10 cellular contexts compared by ENCODE assay signal in the genomic region with DNA sequence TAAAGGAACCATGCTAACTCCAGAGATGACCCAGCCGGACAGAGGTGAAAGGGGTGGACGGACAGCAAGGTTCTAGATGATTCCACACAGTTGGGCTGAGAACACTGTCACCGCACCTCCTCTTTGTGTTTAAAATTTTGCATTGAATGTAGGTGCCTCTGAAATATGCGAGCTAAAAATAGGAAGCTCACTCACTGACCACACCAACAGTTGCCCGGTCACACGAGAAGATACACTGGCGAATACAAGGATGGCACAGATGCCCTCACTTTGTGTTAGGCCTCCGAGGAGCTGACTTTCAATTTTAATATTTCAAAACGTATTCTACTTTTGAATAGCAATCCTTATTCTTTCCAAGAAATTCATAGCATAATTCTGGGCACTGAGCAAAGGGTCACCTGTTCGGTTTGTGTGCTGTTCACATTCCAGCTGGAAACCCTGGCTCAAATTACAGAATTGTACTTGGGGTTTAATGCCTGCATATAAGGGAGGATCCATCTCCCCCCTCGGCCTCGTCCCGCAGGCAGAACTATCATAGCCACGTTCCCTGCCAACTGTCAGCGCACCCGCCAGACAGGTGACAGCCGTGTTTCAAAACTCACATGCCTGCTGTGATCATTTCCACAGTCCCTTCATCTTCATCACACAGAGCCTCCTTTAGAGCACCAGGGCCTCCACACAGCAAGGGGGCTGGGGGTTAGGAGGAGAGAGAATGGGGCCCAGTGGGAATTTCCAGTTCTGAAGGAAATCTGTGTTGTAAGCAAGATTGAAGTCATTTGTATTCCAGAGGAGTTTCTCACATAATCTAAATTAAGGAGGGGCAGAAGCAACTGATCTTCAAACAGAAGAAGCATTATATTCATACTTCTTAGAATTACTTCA. TPM values are rescaled to one million over a fixed set of nuclear protein-coding genes. Genes with fewer than 3 reads are reported as not detected.
DNase-seq lines count a peak whose midpoint lies in the region; ATAC-seq and TF ChIP-seq lines count a peak whose summit lies in the region.
"Had no signal": no experiment of that assay in that cellular context is flagged by ENCODE, and none has a peak within 500 bp of the region (broad histone marks: within the 10 kb centered on the region; RNA-seq: fewer than 3 reads in every experiment).

No MANE protein-coding gene starts in this region.

- no peak overlapping the region for H3K4me3 Mint-ChIP-seq in activated T-helper 2 cell treated with anti-CD3 and anti-CD28 coated beads, Interferon-gamma antibody, Interleukin-2, Interleukin-4, amounts not matched to agents 10 μg/mL and 5 μg/mL and 100 μg/mL, durations not matched to agents 14 hours and 24 hours and 36 hours (ENCODE audit: low read depth)
- H3K4me3 Mint-ChIP-seq in neural progenitor cell = no peak overlapping the region
- H3K4me3 Mint-ChIP-seq: activated CD8-positive, alpha-beta T cell treated with anti-CD3 and anti-CD28 coated beads, Interleukin-2, amount 10 ng/mL, durations not matched to agents 7 days and 5 days; naive thymus-derived CD8-positive, alpha-beta T cell had no signal

- no peak overlapping the region for H4K8ac ChIP-seq in neuronal stem cell (ENCODE audit: low read depth, low read length)

- H2BK120ac ChIP-seq in neuronal stem cell (ENCODE audit: low read depth, low read length) = no peak overlapping the region

- no peaks in the 10 kb centered on the region for H3K4me1 Mint-ChIP-seq in activated T-helper 2 cell treated with anti-CD3 and anti-CD28 coated beads, Interferon-gamma antibody, Interleukin-2, Interleukin-4, amounts not matched to agents 10 μg/mL and 5 μg/mL and 100 μg/mL, durations not matched to agents 14 hours and 24 hours and 36 hours (ENCODE audit: low read depth)
- peaks cover 22% of the 10 kb centered on the region for H3K4me1 Mint-ChIP-seq in neural progenitor cell

- no peaks in the 10 kb centered on the region for H3K79me2 ChIP-seq in fibroblast of lung (ENCODE audit: control insufficient read depth, insufficient read depth, low read length)
- no peaks in the 10 kb centered on the region for H3K79me2 ChIP-seq in neural progenitor cell (ENCODE audit: low read depth)

- no peak overlapping the region for H3K23ac ChIP-seq in neuronal stem cell (ENCODE audit: low read depth, low read length, poor library complexity)

- H3K4me2 ChIP-seq in fibroblast of lung (ENCODE audit: extremely low read depth, insufficient read depth, low read length) (no peak overlapping the region), neural progenitor cell (no peak overlapping the region), neuronal stem cell (ENCODE audit: insufficient read depth, low read length, poor library complexity, severe bottlenecking) (no peak overlapping the region)

- H3K4me3 ChIP-seq in fibroblast of lung (replicated peaks in 1 of 4; ENCODE audit: control extremely low read depth in 1 of 4, insufficient read depth in 1 of 4, low read depth in 3 of 4, low read length in 4 of 4) = no peak overlapping the region
- H3K4me3 ChIP-seq in neural progenitor cell = no peak overlapping the region
- peak overlapping the region in 1 of 4 donors; percentile 33 for H3K4me3 ChIP-seq in tibial nerve
- no peak overlapping the region for H3K4me3 ChIP-seq in neuronal stem cell (ENCODE audit: low read length in 2 of 2)

- H4K91ac ChIP-seq in neuronal stem cell (ENCODE audit: low read depth, low read length, poor library complexity) = no peak overlapping the region

- H3K27ac Mint-ChIP-seq in activated T-helper 2 cell treated with anti-CD3 and anti-CD28 coated beads, Interferon-gamma antibody, Interleukin-2, Interleukin-4, amounts not matched to agents 10 μg/mL and 5 μg/mL and 100 μg/mL, durations not matched to agents 14 hours and 24 hours and 36 hours = peak overlapping the region; percentile 12
- peak overlapping the region; percentile 72 for H3K27ac Mint-ChIP-seq in neural progenitor cell
- H3K27ac Mint-ChIP-seq: activated CD8-positive, alpha-beta T cell treated with anti-CD3 and anti-CD28 coated beads, Interleukin-2, amount 10 ng/mL, durations not matched to agents 7 days and 5 days had no signal

- WGBS in tibial nerve, 2 donors = 57 to 70% methylated on average over 17 of the region's 17 CpGs
- WGBS in neuronal stem cell (ENCODE audit: extremely low coverage in 2 of 2, insufficient read length in 2 of 2, insufficient replicate concordance in 1 of 2), 2 donors = no CpG with 5 or more reads among the region's 17 CpGs

- H3K9me3 Mint-ChIP-seq in activated T-helper 2 cell treated with anti-CD3 and anti-CD28 coated beads, Interferon-gamma antibody, Interleukin-2, Interleukin-4, amounts not matched to agents 10 μg/mL and 5 μg/mL and 100 μg/mL, durations not matched to agents 14 hours and 24 hours and 36 hours = no peaks in the 10 kb centered on the region
- no peaks in the 10 kb centered on the region for H3K9me3 Mint-ChIP-seq in neural progenitor cell
- H3K9me3 Mint-ChIP-seq: naive thymus-derived CD8-positive, alpha-beta T cell had no signal

- no peak overlapping the region for H3K18ac ChIP-seq in neuronal stem cell (ENCODE audit: low read length)

- H3K4ac ChIP-seq in neuronal stem cell (ENCODE audit: low read length) = no peak overlapping the region

- TF ChIP-seq POLR2A in tibial nerve (IDR thresholded peaks at IDR 0.05) = no peak

- H2AK5ac ChIP-seq in neuronal stem cell (ENCODE audit: low read depth, low read length) = no peak overlapping the region

- H3K27me3 ChIP-seq in fibroblast of lung (ENCODE audit: control insufficient read depth, insufficient read depth, low read length) = no peaks in the 10 kb centered on the region
- H3K27me3 ChIP-seq in neural progenitor cell = no peaks in the 10 kb centered on the region
- no peaks in the 10 kb centered on the region for H3K27me3 ChIP-seq in tibial nerve
- H3K27me3 ChIP-seq in neuronal stem cell (ENCODE audit: control insufficient read depth in 3 of 3, insufficient read depth in 3 of 3, low read depth in 1 of 3, low read length in 3 of 3) = no peaks in the 10 kb centered on the region

- intact Hi-C loops in activated T-helper 2 cell treated with anti-CD3 and anti-CD28 coated beads, Interferon-gamma antibody, Interleukin-2, Interleukin-4, amounts not matched to agents 10 μg/mL and 5 μg/mL and 100 μg/mL, durations not matched to agents 14 hours and 24 hours and 36 hours (cut with micrococcal nuclease) = no loop called here

- no peak for TF ChIP-seq EP300 in tibial nerve (IDR thresholded peaks at IDR 0.05)

- peaks cover under 1% of the 10 kb centered on the region for H3F3A ChIP-seq in neural progenitor cell (ENCODE audit: low read depth)

- no peak overlapping the region for H3K14ac ChIP-seq in neuronal stem cell (ENCODE audit: low read length)

- H3K27ac ChIP-seq in fibroblast of lung (ENCODE audit: insufficient read depth, low read length) = no peak overlapping the region
- H3K27ac ChIP-seq in neural progenitor cell = no peak overlapping the region
- peak overlapping the region; percentile 78 to 95 (median 83) for H3K27ac ChIP-seq in tibial nerve
- no peak overlapping the region for H3K27ac ChIP-seq in neuronal stem cell (replicated peaks; ENCODE audit: low read length)

- no peaks in the 10 kb centered on the region for H3K79me1 ChIP-seq in neuronal stem cell (ENCODE audit: low read depth, low read length)

- TF ChIP-seq CTCF in fibroblast of lung (conservative IDR thresholded peaks at IDR 0.05 in 1 of 2, IDR thresholded peaks at IDR 0.05 in 1 of 2; ENCODE audit: low read depth in 1 of 2, low read length in 2 of 2) (no peak), neural progenitor cell (IDR thresholded peaks at IDR 0.05) (no peak), tibial nerve (IDR thresholded peaks at IDR 0.05) (no peak)

- H2AFZ ChIP-seq in fibroblast of lung (ENCODE audit: low read length) (no peak overlapping the region), neural progenitor cell (replicated peaks) (no peak overlapping the region), neuronal stem cell (ENCODE audit: low read length) (no peak overlapping the region)

- no peak for DNase-seq in activated T-helper 2 cell treated with anti-CD3 and anti-CD28 coated beads, Interferon-gamma antibody, Interleukin-2, Interleukin-4, amounts not matched to agents 10 μg/mL and 5 μg/mL and 100 μg/mL, durations not matched to agents 14 hours and 24 hours and 36 hours (ENCODE audit: low spot score)
- DNase-seq in fibroblast of lung (ENCODE audit: low read depth in 2 of 2) = peak; percentile 22 to 24
- no peak for DNase-seq in neural progenitor cell (ENCODE audit: low spot score)
- no peak for DNase-seq in tibial nerve (ENCODE audit: low spot score in 2 of 2)
- DNase-seq in NCI-H1436 treated with DMSO at 0.1 percent for 48 hours (lab: John Stamatoyannopoulos, UW) = no peak
- DNase-seq in neuronal stem cell (ENCODE audit: low spot score) = no peak
- DNase-seq: activated CD8-positive, alpha-beta T cell treated with anti-CD3 and anti-CD28 coated beads, Interleukin-2, amount 10 ng/mL, durations not matched to agents 7 days and 5 days; MV-4-11; naive thymus-derived CD8-positive, alpha-beta T cell had no signal

- H2BK12ac ChIP-seq in neuronal stem cell (ENCODE audit: low read length) = no peak overlapping the region

- H4K20me1 ChIP-seq in fibroblast of lung (ENCODE audit: control insufficient read depth, extremely low read depth, insufficient read depth, low read length) (no peaks in the 10 kb centered on the region), neural progenitor cell (ENCODE audit: low read depth) (no peaks in the 10 kb centered on the region)

- H3K9me3 ChIP-seq in fibroblast of lung (ENCODE audit: control insufficient read depth, insufficient read depth, low read depth, low read length) (no peaks in the 10 kb centered on the region), neural progenitor cell (ENCODE audit: low read depth) (no peaks in the 10 kb centered on the region), tibial nerve (no peaks in the 10 kb centered on the region), neuronal stem cell (replicated peaks in 1 of 2; ENCODE audit: control insufficient read depth in 2 of 2, insufficient read depth in 1 of 2, low read depth in 1 of 2, low read length in 2 of 2) (no peaks in the 10 kb centered on the region)

- H3K27me3 Mint-ChIP-seq in activated T-helper 2 cell treated with anti-CD3 and anti-CD28 coated beads, Interferon-gamma antibody, Interleukin-2, Interleukin-4, amounts not matched to agents 10 μg/mL and 5 μg/mL and 100 μg/mL, durations not matched to agents 14 hours and 24 hours and 36 hours (ENCODE audit: low read depth) = no peaks in the 10 kb centered on the region
- H3K27me3 Mint-ChIP-seq in neural progenitor cell (ENCODE audit: insufficient read depth, low read depth) = peaks cover 7% of the 10 kb centered on the region
- H3K27me3 Mint-ChIP-seq: naive thymus-derived CD8-positive, alpha-beta T cell had no signal

- H3K36me3 ChIP-seq in fibroblast of lung (ENCODE audit: control insufficient read depth, insufficient read depth, low read length) = peaks cover 19% of the 10 kb centered on the region
- H3K36me3 ChIP-seq in neural progenitor cell = no peaks in the 10 kb centered on the region
- H3K36me3 ChIP-seq in tibial nerve = peaks cover 0 to 47% (median 0%) of the 10 kb centered on the region in 3 donors
- peaks cover 15 to 85% of the 10 kb centered on the region in 2 donors for H3K36me3 ChIP-seq in neuronal stem cell (replicated peaks in 1 of 2; ENCODE audit: control insufficient read depth in 2 of 2, insufficient read depth in 2 of 2, low read length in 2 of 2)

- peaks cover 29% of the 10 kb centered on the region for H3K36me3 Mint-ChIP-seq in activated T-helper 2 cell treated with anti-CD3 and anti-CD28 coated beads, Interferon-gamma antibody, Interleukin-2, Interleukin-4, amounts not matched to agents 10 μg/mL and 5 μg/mL and 100 μg/mL, durations not matched to agents 14 hours and 24 hours and 36 hours (ENCODE audit: low read depth)
- H3K36me3 Mint-ChIP-seq in neural progenitor cell = peaks cover 31% of the 10 kb centered on the region

- H2BK5ac ChIP-seq in neuronal stem cell (ENCODE audit: low read length) = no peak overlapping the region

- H3K4me1 ChIP-seq in fibroblast of lung (ENCODE audit: control insufficient read depth, extremely low read depth, insufficient read depth, low read length) (peaks cover 15% of the 10 kb centered on the region), neural progenitor cell (peaks cover 1% of the 10 kb centered on the region), tibial nerve (peaks cover 6 to 78% (median 34%) of the 10 kb centered on the region in 4 donors), neuronal stem cell (ENCODE audit: control insufficient read depth in 2 of 2, insufficient read depth in 1 of 2, low read depth in 1 of 2, low read length in 2 of 2) (peaks cover 4 to 9% of the 10 kb centered on the region in 2 donors)

- no peak for ATAC-seq in GM19351 (IDR thresholded peaks at IDR 0.05; ENCODE audit: unreplicated experiment)
- ATAC-seq: activated CD8-positive, alpha-beta T cell treated with anti-CD3 and anti-CD28 coated beads, Interleukin-2, amount 10 ng/mL, durations not matched to agents 7 days and 5 days; naive thymus-derived CD8-positive, alpha-beta T cell had no signal

- no peak overlapping the region for H2BK15ac ChIP-seq in neuronal stem cell (ENCODE audit: low read length)

- H3K9ac ChIP-seq in fibroblast of lung (ENCODE audit: insufficient read depth, low read length) = no peak overlapping the region
- no peak overlapping the region for H3K9ac ChIP-seq in neural progenitor cell
- no peak overlapping the region for H3K9ac ChIP-seq in neuronal stem cell (ENCODE audit: low read depth, low read length, poor library complexity)

RNA-seq across cellular contexts. Expression of gene ADI1, which starts 48.2 kb away (rescaled TPM):
- 39.8 and 42.7 TPM in 2 replicates for total RNA-seq in activated T-helper 2 cell treated with anti-CD3 and anti-CD28 coated beads, Interferon-gamma antibody, Interleukin-2, Interleukin-4, amounts not matched to agents 10 μg/mL and 5 μg/mL and 100 μg/mL, durations not matched to agents 14 hours and 24 hours and 36 hours
- total RNA-seq in fibroblast of lung (22.1 and 41.9 TPM in 2 replicates), neural progenitor cell (ENCODE audit: low replicate concordance) (19.0 and 29.3 TPM in 2 replicates), tibial nerve (100 to 1,000 TPM in 3 of 4 donors, 10 to 100 TPM in 1; 51.9 to 112 (median 106) TPM)
- polyA plus RNA-seq in fibroblast of lung = 69.3 and 83.0 TPM in 2 replicates
- polyA plus RNA-seq in fibroblast of lung (2012) = 62.6 and 75.5 TPM in 2 replicates
- polyA minus RNA-seq in fibroblast of lung (ENCODE audit: low replicate concordance) = 17.5 and 23.5 TPM in 2 replicates
- 23.7 TPM for polyA plus RNA-seq in neuronal stem cell (2013, experiment 1 of 2)
- polyA plus RNA-seq in neuronal stem cell (2013, experiment 2 of 2) = 23.8 TPM

Comparison
In these comparisons a context has a peak if more than half of its experiments do, and no peak if none do; other contexts are left out.
1. DNase-seq: peak in fibroblast of lung (2 of 2); none in activated T-helper 2 cell treated with anti-CD3 and anti-CD28 coated beads, Interferon-gamma antibody, Interleukin-2, Interleukin-4, amounts not matched to agents 10 μg/mL and 5 μg/mL and 100 μg/mL, durations not matched to agents 14 hours and 24 hours and 36 hours (single experiment), neural progenitor cell (single experiment), tibial nerve (0 of 2), NCI-H1436 treated with DMSO at 0.1 percent for 48 hours (single experiment) and neuronal stem cell (single experiment).
2. H3K27ac ChIP-seq: peak in tibial nerve (4 of 4); none in fibroblast of lung (single experiment), neural progenitor cell (single experiment) and neuronal stem cell (single experiment).